8 cellular contexts compared by ENCODE assay signal in the genomic region with DNA sequence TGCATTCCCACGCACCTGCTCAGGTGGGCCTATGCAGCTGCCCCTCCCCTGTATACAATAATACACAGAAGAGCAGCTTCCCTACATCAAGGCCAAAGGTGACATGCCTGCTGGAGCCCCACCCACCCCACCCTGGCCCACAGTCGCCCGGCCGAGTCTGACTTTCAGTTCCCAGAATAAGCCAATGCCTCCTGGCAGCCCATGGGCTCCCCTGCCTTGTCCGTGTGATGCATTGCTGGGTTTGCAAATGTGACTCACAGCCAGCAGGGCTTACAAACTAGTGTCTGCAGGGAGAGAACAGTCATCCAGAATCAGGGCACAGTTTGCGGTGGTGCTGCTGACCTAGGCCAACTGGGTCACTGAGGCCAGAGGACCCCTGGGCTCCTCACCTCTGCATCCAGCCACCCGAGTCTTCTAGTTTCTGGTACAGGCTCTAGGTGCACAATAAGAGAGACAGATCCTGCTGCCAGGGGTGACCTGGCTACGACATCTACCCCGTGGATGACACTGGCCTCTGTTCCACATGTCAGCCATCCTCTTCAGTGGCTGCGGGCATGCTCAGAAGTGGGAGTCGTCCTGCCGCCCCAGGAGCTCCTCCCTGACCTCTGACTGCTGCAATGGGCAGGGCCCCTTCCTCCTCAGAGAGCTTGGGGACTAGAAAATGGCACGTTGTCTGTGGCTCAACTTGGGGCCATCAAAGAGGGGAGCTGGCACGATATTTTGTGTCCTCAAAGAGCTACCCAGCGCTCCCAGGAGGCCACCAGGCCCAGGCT.
DNase-seq lines count a peak whose midpoint lies in the region; ATAC-seq and TF ChIP-seq lines count a peak whose summit lies in the region.

No MANE protein-coding gene starts in this region.

- no peaks in the 10 kb centered on the region for H3K9me3 ChIP-seq in GM23248 (ENCODE audit: low read depth)
- no peaks in the 10 kb centered on the region for H3K9me3 ChIP-seq in CD4-positive, alpha-beta memory T cell (ENCODE audit: control insufficient read depth in 1 of 2, low read length in 2 of 2)

- peak overlapping the region; percentile 55 for H3K4me2 ChIP-seq in GM23248 (ENCODE audit: unreplicated experiment)

- DNase-seq in GM23248 (peak; percentile 96), Right ventricle myocardium superior (peak; percentile 66), stromal cell of bone marrow (ENCODE audit: low read depth) (peak; percentile 85)
- DNase-seq in CD4-positive, alpha-beta memory T cell, result no peak

- in situ Hi-C loops in GM23248 (cut with MboI), result no loop called here

- H3K27me3 Mint-ChIP-seq in CD4-positive, alpha-beta memory T cell, result no peaks in the 10 kb centered on the region

- H3K27me3 ChIP-seq in GM23248 (replicated peaks; ENCODE audit: insufficient read depth), result no peaks in the 10 kb centered on the region
- H3K27me3 ChIP-seq in CD4-positive, alpha-beta memory T cell (ENCODE audit: insufficient read depth, low read length), result no peaks in the 10 kb centered on the region

- no peaks in the 10 kb centered on the region for H3K36me3 ChIP-seq in GM23248 (ENCODE audit: low read depth)
- H3K36me3 ChIP-seq in CD4-positive, alpha-beta memory T cell (ENCODE audit: insufficient read depth, low read length), result no peaks in the 10 kb centered on the region

- H3K9ac ChIP-seq in GM23248, result peak overlapping the region; percentile 49

- no peak overlapping the region for H2AFZ ChIP-seq in GM23248

- POLR2A ChIA-PET in CD4-positive, alpha-beta memory T cell (lab: Charles Lee; ENCODE audit: partially characterized antibody), result no interaction called here

- 43 to 46% methylated on average over 14 to 15 of the region's 15 CpGs for WGBS in GM23248 (ENCODE audit: low coverage in 1 of 2, low lambda C conversion rate in 2 of 2, missing lambda C conversion rate in 2 of 2), 2 experiments

- peaks cover 38% of the 10 kb centered on the region for H3K4me1 ChIP-seq in GM23248 (ENCODE audit: insufficient read depth)
- no peaks in the 10 kb centered on the region for H3K4me1 ChIP-seq in CD4-positive, alpha-beta memory T cell (ENCODE audit: insufficient read depth, low read length)

- peaks cover 5 to 8% of the 10 kb centered on the region in 2 donors for H3K36me3 Mint-ChIP-seq in CD4-positive, alpha-beta memory T cell

- peaks cover 0 to 2% (median 0%) of the 10 kb centered on the region in 8 donors for H3K9me3 Mint-ChIP-seq in CD4-positive, alpha-beta memory T cell

- peak overlapping the region; percentile 55 for H3K27ac ChIP-seq in GM23248
- no peak overlapping the region for H3K27ac ChIP-seq in CD4-positive, alpha-beta memory T cell (ENCODE audit: low read depth, low read length)

- H3K27ac Mint-ChIP-seq in CD4-positive, alpha-beta memory T cell, result no peak overlapping the region

- H4K20me1 ChIP-seq in GM23248 (ENCODE audit: insufficient read depth), result no peaks in the 10 kb centered on the region

- intact Hi-C loops in Right ventricle myocardium superior (cut with DNase I), result no loop called here
- intact Hi-C loops in CD4-positive, alpha-beta memory T cell (cut with micrococcal nuclease), result no loop called here

- no peak overlapping the region for H3K4me3 ChIP-seq in GM23248
- H3K4me3 ChIP-seq in CD4-positive, alpha-beta memory T cell (ENCODE audit: low read length in 2 of 2), result no peak overlapping the region

- peaks cover 0 to 11% (median 9%) of the 10 kb centered on the region in 4 donors for H3K4me1 Mint-ChIP-seq in CD4-positive, alpha-beta memory T cell

- ATAC-seq in SK-N-SH treated with all-trans-retinoic acid at 6 μM for 48 hours (peak; percentile 41), Right ventricle myocardium superior (ENCODE audit: poor library complexity) (peak; percentile 25), GM19035 (IDR thresholded peaks at IDR 0.05; ENCODE audit: unreplicated experiment) (no peak), HG03460 (IDR thresholded peaks at IDR 0.05; ENCODE audit: unreplicated experiment) (no peak), HG03354 (IDR thresholded peaks at IDR 0.05; ENCODE audit: poor library complexity, severe bottlenecking, unreplicated experiment) (no peak)

- no peaks in the 10 kb centered on the region for H3K9me2 ChIP-seq in GM23248 (ENCODE audit: insufficient read depth)

- peaks cover 14% of the 10 kb centered on the region; the same call in 1 of the 2 replicates for H3F3A ChIP-seq in GM23248 (ENCODE audit: insufficient read depth)

- CTCF ChIA-PET in CD4-positive, alpha-beta memory T cell (lab: Charles Lee; ENCODE audit: partially characterized antibody), result no interaction called here

- no peaks in the 10 kb centered on the region for H3K79me2 ChIP-seq in GM23248 (ENCODE audit: insufficient read depth)

- H3K4me3 Mint-ChIP-seq in CD4-positive, alpha-beta memory T cell, result no peak overlapping the region

TF ChIP-seq in SK-N-SH treated with all-trans-retinoic acid at 6 μM for 48 hours, 23 proteins besides CTCF, POLR2A, EP300 and RAD21 (continues in another document):
- no peak for TF ChIP-seq ZFP30 (CRISPR knock-in tag; IDR thresholded peaks at IDR 0.05)
- TF ChIP-seq, protein P1, sequence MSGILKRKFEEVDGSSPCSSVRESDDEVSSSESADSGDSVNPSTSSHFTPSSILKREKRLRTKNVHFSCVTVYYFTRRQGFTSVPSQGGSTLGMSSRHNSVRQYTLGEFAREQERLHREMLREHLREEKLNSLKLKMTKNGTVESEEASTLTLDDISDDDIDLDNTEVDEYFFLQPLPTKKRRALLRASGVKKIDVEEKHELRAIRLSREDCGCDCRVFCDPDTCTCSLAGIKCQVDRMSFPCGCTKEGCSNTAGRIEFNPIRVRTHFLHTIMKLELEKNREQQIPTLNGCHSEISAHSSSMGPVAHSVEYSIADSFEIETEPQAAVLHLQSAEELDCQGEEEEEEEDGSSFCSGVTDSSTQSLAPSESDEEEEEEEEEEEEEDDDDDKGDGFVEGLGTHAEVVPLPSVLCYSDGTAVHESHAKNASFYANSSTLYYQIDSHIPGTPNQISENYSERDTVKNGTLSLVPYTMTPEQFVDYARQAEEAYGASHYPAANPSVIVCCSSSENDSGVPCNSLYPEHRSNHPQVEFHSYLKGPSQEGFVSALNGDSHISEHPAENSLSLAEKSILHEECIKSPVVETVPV (CRISPR knock-in tag; IDR thresholded peaks at IDR 0.05), result no peak
- no peak for TF ChIP-seq TCF4 (CRISPR knock-in tag; IDR thresholded peaks at IDR 0.05; ENCODE audit: borderline replicate concordance)
- TF ChIP-seq TOX (CRISPR knock-in tag; IDR thresholded peaks at IDR 0.05; ENCODE audit: borderline replicate concordance), result no peak
- TF ChIP-seq OSR1 (CRISPR knock-in tag; IDR thresholded peaks at IDR 0.05), result no peak
- TF ChIP-seq, protein P2, sequence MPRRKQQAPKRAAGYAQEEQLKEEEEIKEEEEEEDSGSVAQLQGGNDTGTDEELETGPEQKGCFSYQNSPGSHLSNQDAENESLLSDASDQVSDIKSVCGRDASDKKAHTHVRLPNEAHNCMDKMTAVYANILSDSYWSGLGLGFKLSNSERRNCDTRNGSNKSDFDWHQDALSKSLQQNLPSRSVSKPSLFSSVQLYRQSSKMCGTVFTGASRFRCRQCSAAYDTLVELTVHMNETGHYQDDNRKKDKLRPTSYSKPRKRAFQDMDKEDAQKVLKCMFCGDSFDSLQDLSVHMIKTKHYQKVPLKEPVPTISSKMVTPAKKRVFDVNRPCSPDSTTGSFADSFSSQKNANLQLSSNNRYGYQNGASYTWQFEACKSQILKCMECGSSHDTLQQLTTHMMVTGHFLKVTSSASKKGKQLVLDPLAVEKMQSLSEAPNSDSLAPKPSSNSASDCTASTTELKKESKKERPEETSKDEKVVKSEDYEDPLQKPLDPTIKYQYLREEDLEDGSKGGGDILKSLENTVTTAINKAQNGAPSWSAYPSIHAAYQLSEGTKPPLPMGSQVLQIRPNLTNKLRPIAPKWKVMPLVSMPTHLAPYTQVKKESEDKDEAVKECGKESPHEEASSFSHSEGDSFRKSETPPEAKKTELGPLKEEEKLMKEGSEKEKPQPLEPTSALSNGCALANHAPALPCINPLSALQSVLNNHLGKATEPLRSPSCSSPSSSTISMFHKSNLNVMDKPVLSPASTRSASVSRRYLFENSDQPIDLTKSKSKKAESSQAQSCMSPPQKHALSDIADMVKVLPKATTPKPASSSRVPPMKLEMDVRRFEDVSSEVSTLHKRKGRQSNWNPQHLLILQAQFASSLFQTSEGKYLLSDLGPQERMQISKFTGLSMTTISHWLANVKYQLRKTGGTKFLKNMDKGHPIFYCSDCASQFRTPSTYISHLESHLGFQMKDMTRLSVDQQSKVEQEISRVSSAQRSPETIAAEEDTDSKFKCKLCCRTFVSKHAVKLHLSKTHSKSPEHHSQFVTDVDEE (CRISPR knock-in tag; IDR thresholded peaks at IDR 0.05), result no peak
- TF ChIP-seq ARNTL (CRISPR knock-in tag; IDR thresholded peaks at IDR 0.05; ENCODE audit: borderline replicate concordance, low read depth), result no peak
- no peak for TF ChIP-seq SNAI2 (CRISPR knock-in tag; IDR thresholded peaks at IDR 0.05)
- TF ChIP-seq ZNF565 (CRISPR knock-in tag; conservative IDR thresholded peaks at IDR 0.05; ENCODE audit: low read depth), result no peak
- TF ChIP-seq ZC3H10 (CRISPR knock-in tag; IDR thresholded peaks at IDR 0.05), result no peak
- TF ChIP-seq, protein P3, sequence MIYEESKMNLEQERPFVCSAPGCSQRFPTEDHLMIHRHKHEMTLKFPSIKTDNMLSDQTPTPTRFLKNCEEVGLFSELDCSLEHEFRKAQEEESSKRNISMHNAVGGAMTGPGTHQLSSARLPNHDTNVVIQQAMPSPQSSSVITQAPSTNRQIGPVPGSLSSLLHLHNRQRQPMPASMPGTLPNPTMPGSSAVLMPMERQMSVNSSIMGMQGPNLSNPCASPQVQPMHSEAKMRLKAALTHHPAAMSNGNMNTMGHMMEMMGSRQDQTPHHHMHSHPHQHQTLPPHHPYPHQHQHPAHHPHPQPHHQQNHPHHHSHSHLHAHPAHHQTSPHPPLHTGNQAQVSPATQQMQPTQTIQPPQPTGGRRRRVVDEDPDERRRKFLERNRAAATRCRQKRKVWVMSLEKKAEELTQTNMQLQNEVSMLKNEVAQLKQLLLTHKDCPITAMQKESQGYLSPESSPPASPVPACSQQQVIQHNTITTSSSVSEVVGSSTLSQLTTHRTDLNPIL (CRISPR knock-in tag; IDR thresholded peaks at IDR 0.05; ENCODE audit: low read depth), result no peak
- no peak for TF ChIP-seq RARB (CRISPR knock-in tag; IDR thresholded peaks at IDR 0.05)
- TF ChIP-seq PPARA (CRISPR knock-in tag; IDR thresholded peaks at IDR 0.05; ENCODE audit: borderline replicate concordance), result no peak
- TF ChIP-seq ESRRG (CRISPR knock-in tag; IDR thresholded peaks at IDR 0.05), result no peak
- no peak for TF ChIP-seq BACH2 (CRISPR knock-in tag; IDR thresholded peaks at IDR 0.05; ENCODE audit: borderline replicate concordance)

Comparison
In these comparisons a context has a peak if more than half of its experiments do, and no peak if none do; other contexts are left out.
1. DNase-seq: peak in GM23248 (single experiment), Right ventricle myocardium superior (single experiment) and stromal cell of bone marrow (single experiment); none in CD4-positive, alpha-beta memory T cell (0 of 5).
2. ATAC-seq: peak in SK-N-SH treated with all-trans-retinoic acid at 6 μM for 48 hours (single experiment) and Right ventricle myocardium superior (single experiment); none in GM19035 (single experiment), HG03460 (single experiment) and HG03354 (single experiment).